In genomic region chr22:48756146-48757111, GRCh38 we compare ENCODE assay signal across 18 cellular contexts.
A peak's percentile ranks its signal among the peaks of the same experiment; 100 is the strongest.
DNase-seq lines count a peak whose midpoint lies in the region; ATAC-seq and TF ChIP-seq lines count a peak whose summit lies in the region.
"Had no signal": no experiment of that assay in that cellular context is flagged by ENCODE, and none has a peak within 500 bp of the region (broad histone marks: within the 10 kb centered on the region; RNA-seq: fewer than 3 reads in every experiment).

No MANE protein-coding gene starts in this region.

- peak; percentile 12 for DNase-seq in GM13976 (ENCODE audit: low spot score)
- peak in 2 of 3 donors; percentile 34 to 37 for DNase-seq in Peyer's patch
- peak; percentile 3 for DNase-seq in glutamatergic neuron
- DNase-seq in posterior vena cava (ENCODE audit: low spot score), result peak; percentile 42
- no peak for DNase-seq in NCI-H1105 (lab: John Stamatoyannopoulos, UW)
- no peak for DNase-seq in NCI-H1105 treated with DMSO at 0.1 percent for 48 hours (lab: John Stamatoyannopoulos, UW)
- DNase-seq: activated T-cell treated with anti-CD3 and anti-CD28 coated beads, Interleukin-2, amount 50 U/mL, for 1 hour; GF-D8; NCI-H1930; NCI-H510A; SIG-M5; stimulated activated CD4-positive, alpha-beta T cell treated with anti-CD3 and anti-CD28 coated beads, Interleukin-4, amount 100 ng/mL, for 1 hour; T-helper 2 cell had no signal

- intact Hi-C loops in posterior vena cava (cut with DNase I), result no loop called here

- no peak overlapping the region for H3K27ac ChIP-seq in Peyer's patch
- H3K27ac ChIP-seq: cardiac muscle cell had no signal

- H3K27me3 Mint-ChIP-seq in glutamatergic neuron (ENCODE audit: unreplicated experiment), result peaks cover 18% of the 10 kb centered on the region

- ATAC-seq in GM19351 (IDR thresholded peaks at IDR 0.05; ENCODE audit: unreplicated experiment), result no peak

- H3K4me1 ChIP-seq in Peyer's patch, result no peaks in the 10 kb centered on the region

- no peaks in the 10 kb centered on the region for H3K9me3 ChIP-seq in Peyer's patch

- H3K9me3 Mint-ChIP-seq in glutamatergic neuron (ENCODE audit: unreplicated experiment), result peaks cover 42% of the 10 kb centered on the region

- no peaks in the 10 kb centered on the region for H3K36me3 ChIP-seq in Peyer's patch
- H3K36me3 ChIP-seq: cardiac muscle cell had no signal

- H3K27ac Mint-ChIP-seq in glutamatergic neuron (ENCODE audit: unreplicated experiment), result no peak overlapping the region
- H3K27ac Mint-ChIP-seq: B cell, memory B cell had no signal

- TF ChIP-seq POLR2A in Peyer's patch (IDR thresholded peaks at IDR 0.05), result no peak

- no peak overlapping the region for H3K4me3 Mint-ChIP-seq in glutamatergic neuron (ENCODE audit: unreplicated experiment)
- H3K4me3 Mint-ChIP-seq: B cell, H9, memory B cell had no signal

- TF ChIP-seq CTCF in GM13976 (IDR thresholded peaks at IDR 0.05; ENCODE audit: borderline replicate concordance, control extremely low read depth, extremely low read depth, insufficient read depth, missing control alignments) (no peak), Peyer's patch (IDR thresholded peaks at IDR 0.05) (no peak), glutamatergic neuron (IDR thresholded peaks at IDR 0.05; ENCODE audit: partially characterized antibody, unreplicated experiment) (no peak)

- peaks cover 17% of the 10 kb centered on the region for H3K36me3 Mint-ChIP-seq in glutamatergic neuron (ENCODE audit: unreplicated experiment)
- H3K36me3 Mint-ChIP-seq: memory B cell had no signal

- in situ Hi-C loops in GM13976 (cut with MboI; ENCODE audit: low sequenced_read_pairs, unreplicated experiment), result no loop called here

- H3K4me3 ChIP-seq in Peyer's patch, result no peak overlapping the region
- H3K4me3 ChIP-seq: cardiac muscle cell had no signal

- no peaks in the 10 kb centered on the region for H3K27me3 ChIP-seq in Peyer's patch
- H3K27me3 ChIP-seq: cardiac muscle cell had no signal

- H3K4me1 Mint-ChIP-seq in glutamatergic neuron (ENCODE audit: low read depth, unreplicated experiment), result no peaks in the 10 kb centered on the region
- H3K4me1 Mint-ChIP-seq: B cell, memory B cell had no signal

Comparison
In these comparisons a context has a peak if more than half of its experiments do, and no peak if none do; other contexts are left out.
1. DNase-seq: peak in GM13976 (single experiment), Peyer's patch (2 of 3), glutamatergic neuron (single experiment) and posterior vena cava (single experiment); none in NCI-H1105 (single experiment) and NCI-H1105 treated with DMSO at 0.1 percent for 48 hours (single experiment).